Comparison of ENCODE assay signal across 10 cellular contexts in genomic region chr4:112735474-112735951, GRCh38.
DNase-seq lines count a peak whose midpoint lies in the region; ATAC-seq and TF ChIP-seq lines count a peak whose summit lies in the region.
"Had no signal": no experiment of that assay in that cellular context is flagged by ENCODE, and none has a peak within 500 bp of the region (broad histone marks: within the 10 kb centered on the region; RNA-seq: fewer than 3 reads in every experiment).

No MANE protein-coding gene starts in this region.

- H3K27ac ChIP-seq in esophagus muscularis mucosa (replicated peaks in 1 of 4): no peak overlapping the region

- peak; percentile 42 for DNase-seq in esophagus muscularis mucosa (ENCODE audit: extremely low spot score)
- no peak for DNase-seq in globus pallidus (ENCODE audit: low spot score)
- DNase-seq in left cardiac atrium: no peak
- no peak for DNase-seq in effector CD4-positive, alpha-beta T cell
- DNase-seq in AG20443 (ENCODE audit: low spot score): no peak
- DNase-seq: effector memory CD8-positive, alpha-beta T cell; stimulated activated CD4-positive, alpha-beta T cell treated with anti-CD3 and anti-CD28 coated beads, Interleukin-4, amount 100 ng/mL, for 4 hours had no signal

- TF ChIP-seq POLR2A in esophagus muscularis mucosa (IDR thresholded peaks at IDR 0.05; ENCODE audit: low read depth): no peak

- H3K9me3 ChIP-seq in esophagus muscularis mucosa: no peaks in the 10 kb centered on the region

- H3K27me3 ChIP-seq in esophagus muscularis mucosa: no peaks in the 10 kb centered on the region

- H3K36me3 ChIP-seq in esophagus muscularis mucosa: no peaks in the 10 kb centered on the region

- H3K4me1 ChIP-seq in esophagus muscularis mucosa: no peaks in the 10 kb centered on the region

- TF ChIP-seq CTCF in esophagus muscularis mucosa (IDR thresholded peaks at IDR 0.05): no peak

- no peak overlapping the region for H3K4me3 ChIP-seq in esophagus muscularis mucosa

- ATAC-seq in GM18868 (IDR thresholded peaks at IDR 0.05; ENCODE audit: unreplicated experiment): peak; percentile 81
- peak; percentile 68 for ATAC-seq in GM21619 (IDR thresholded peaks at IDR 0.05; ENCODE audit: unreplicated experiment)
- ATAC-seq in HG03442 (IDR thresholded peaks at IDR 0.05; ENCODE audit: unreplicated experiment): peak; percentile 75
- ATAC-seq in left cardiac atrium: no peak
- ATAC-seq: effector memory CD8-positive, alpha-beta T cell had no signal

- no peak for TF ChIP-seq EP300 in esophagus muscularis mucosa (IDR thresholded peaks at IDR 0.05)

- intact Hi-C loops in esophagus muscularis mucosa (cut with DNase I): no loop called here
- intact Hi-C loops in left cardiac atrium (cut with DNase I): no loop called here

Comparison
In these comparisons a context has a peak if more than half of its experiments do, and no peak if none do; other contexts are left out.
1. ATAC-seq: peak in GM18868 (single experiment), GM21619 (single experiment) and HG03442 (single experiment); none in left cardiac atrium (0 of 2).